9 cellular contexts compared by ENCODE assay signal in the genomic region with DNA sequence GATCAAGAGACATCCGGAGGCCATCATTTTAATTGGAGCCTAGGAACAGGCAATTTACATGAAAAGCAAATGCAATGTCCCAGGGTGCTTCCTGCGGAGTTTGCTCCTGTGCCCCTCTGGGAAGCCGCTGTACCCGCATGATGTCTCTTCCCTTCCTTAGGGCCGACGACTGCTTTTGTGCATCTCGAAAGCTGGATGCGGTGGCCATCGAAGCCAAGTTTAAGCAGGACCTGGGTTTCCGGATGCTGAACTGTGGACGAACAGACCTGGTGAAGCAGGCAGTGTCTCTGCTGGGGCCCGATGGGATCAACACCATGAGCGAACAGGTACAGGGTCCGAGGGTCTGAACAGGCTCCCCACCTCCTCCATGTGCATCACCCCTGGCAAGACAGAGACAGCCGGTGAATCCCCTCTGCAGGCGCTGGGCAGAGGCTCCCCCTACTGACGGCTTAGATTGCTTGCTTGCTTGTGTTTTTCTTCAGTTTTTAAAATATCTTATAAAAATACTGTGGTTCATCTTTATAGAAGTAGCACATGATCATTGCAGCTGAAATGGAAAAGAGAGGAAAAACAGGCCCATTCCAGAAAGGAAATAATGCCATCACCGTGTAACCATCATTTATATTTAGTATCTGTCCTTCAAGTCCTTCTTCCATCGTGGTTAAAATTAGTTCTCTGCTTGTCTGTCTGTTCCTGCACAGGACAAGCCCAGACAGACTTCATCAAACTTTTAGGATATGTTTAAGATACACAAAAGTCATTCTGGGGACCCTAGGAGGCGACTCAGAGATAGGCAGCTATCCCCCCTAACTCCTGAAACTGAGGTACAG.
DNase-seq lines count a peak whose midpoint lies in the region; ATAC-seq and TF ChIP-seq lines count a peak whose summit lies in the region.
"Had no signal": no experiment of that assay in that cellular context is flagged by ENCODE, and none has a peak within 500 bp of the region (broad histone marks: within the 10 kb centered on the region; RNA-seq: fewer than 3 reads in every experiment).

No MANE protein-coding gene starts in this region.

- no peak overlapping the region for H3K27ac Mint-ChIP-seq in nephron

- peak; percentile 85 for TF ChIP-seq CTCF in AG09319 (IDR thresholded peaks at IDR 0.05; ENCODE audit: low read depth, low read length)
- TF ChIP-seq CTCF in GM12872 (IDR thresholded peaks at IDR 0.05; ENCODE audit: insufficient read depth, low read depth, low read length) = peak; percentile 78
- TF ChIP-seq CTCF in nephron (IDR thresholded peaks at IDR 0.05; ENCODE audit: unreplicated experiment in 3 of 3) = peak; percentile 67 to 74 (median 71)
- TF ChIP-seq CTCF in upper lobe of left lung (IDR thresholded peaks at IDR 0.05) = peak in 3 of 6 experiments; percentile 5 to 15 (median 6)

- no peaks in the 10 kb centered on the region for H3K9me3 Mint-ChIP-seq in nephron

- peak overlapping the region in 2 of 3 experiments; percentile 42 to 50 for H3K4me3 Mint-ChIP-seq in nephron

- no peaks in the 10 kb centered on the region for H3K9me3 ChIP-seq in upper lobe of left lung

- peaks cover 6% of the 10 kb centered on the region for H3K27me3 Mint-ChIP-seq in nephron (ENCODE audit: low read depth)

- no peak overlapping the region for H3K4me3 ChIP-seq in upper lobe of left lung

- no peaks in the 10 kb centered on the region for H3K36me3 Mint-ChIP-seq in nephron (ENCODE audit: low read depth)

- no peak for TF ChIP-seq POLR2A in upper lobe of left lung (IDR thresholded peaks at IDR 0.05)

- DNase-seq in AG09319 (ENCODE audit: extremely low read depth, low read depth) = peak; percentile 18
- DNase-seq in NCI-H69 (lab: John Stamatoyannopoulos, UW) = peak; percentile 86
- peak; percentile 3 to 49 for DNase-seq in dermis microvascular lymphatic vessel endothelial cell (ENCODE audit: low read depth in 2 of 2)
- no peak for DNase-seq in upper lobe of left lung
- DNase-seq in NCI-H187 treated with DMSO at 0.1 percent for 48 hours (lab: John Stamatoyannopoulos, UW) = no peak
- DNase-seq in OCI-M2 (lab: John Stamatoyannopoulos, UW; ENCODE audit: unreplicated experiment) = no peak

- no peak for ATAC-seq in upper lobe of left lung (ENCODE audit: low FRiP score in 2 of 2)
- ATAC-seq: left colon had no signal

- WGBS in upper lobe of left lung, 2 donors = 65 to 66% methylated on average over 19 to 20 of the region's 20 CpGs

- H3K27ac ChIP-seq in upper lobe of left lung = no peak overlapping the region

- no peak for TF ChIP-seq EP300 in upper lobe of left lung (IDR thresholded peaks at IDR 0.05)

- peaks cover 15% of the 10 kb centered on the region for H3K4me1 Mint-ChIP-seq in nephron

- no peaks in the 10 kb centered on the region for H3K36me3 ChIP-seq in upper lobe of left lung

- no peaks in the 10 kb centered on the region for H3K27me3 ChIP-seq in upper lobe of left lung

- no peaks in the 10 kb centered on the region for H3K4me1 ChIP-seq in upper lobe of left lung

Comparison
In these comparisons a context has a peak if more than half of its experiments do, and no peak if none do; other contexts are left out.
1. DNase-seq: peak in AG09319 (single experiment), NCI-H69 (single experiment) and dermis microvascular lymphatic vessel endothelial cell (2 of 2); none in upper lobe of left lung (0 of 2), NCI-H187 treated with DMSO at 0.1 percent for 48 hours (single experiment) and OCI-M2 (single experiment).